Comparison of ENCODE assay signal across 14 cellular contexts in genomic region chr17:78559749-78560368, GRCh38. TPM values are rescaled to one million over a fixed set of nuclear protein-coding genes. Genes with fewer than 3 reads are reported as not detected.
A peak's percentile ranks its signal among the peaks of the same experiment; 100 is the strongest.
DNase-seq lines count a peak whose midpoint lies in the region; ATAC-seq, FAIRE-seq and TF ChIP-seq lines count a peak whose summit lies in the region.
"Had no signal": no experiment of that assay in that cellular context is flagged by ENCODE, and none has a peak within 500 bp of the region (broad histone marks: within the 10 kb centered on the region; RNA-seq: fewer than 3 reads in every experiment).

No MANE protein-coding gene starts in this region.

- POLR2A ChIA-PET in MCF 10A (lab: Yijun Ruan, JAX), result no interaction called here

- DNase-seq in T47D (ENCODE audit: low read depth in 1 of 2, low spot score in 1 of 2) (peak; percentile 54 to 67), MCF 10A (ENCODE audit: unreplicated experiment) (no peak), NCI-H1436 (lab: John Stamatoyannopoulos, UW) (peak; percentile 19), chondrocyte (ENCODE audit: low spot score) (no peak), small intestine (peak; percentile 24), stomach (no peak), SW 1271 (lab: John Stamatoyannopoulos, UW) (no peak)
- DNase-seq: IMR-90, naive B cell, NCI-H1417 treated with DMSO at 0.1 percent for 48 hours, transverse colon had no signal

- H3K4me3 Mint-ChIP-seq in MCF 10A (ENCODE audit: unreplicated experiment) (no peak overlapping the region), chondrocyte (ENCODE audit: unreplicated experiment) (no peak overlapping the region)
- H3K4me3 Mint-ChIP-seq: activated naive CD4-positive, alpha-beta T cell treated with anti-CD3 and anti-CD28 coated beads, Interleukin-2, amount 50 U/mL, for 24 hours; naive B cell had no signal

- no peak for FAIRE-seq in small intestine (lab: Jason Lieb, UNC)

- H3K27me3 Mint-ChIP-seq in MCF 10A (ENCODE audit: insufficient read depth, unreplicated experiment) (peaks cover 18% of the 10 kb centered on the region), chondrocyte (ENCODE audit: low read depth) (no peaks in the 10 kb centered on the region)
- H3K27me3 Mint-ChIP-seq: activated naive CD4-positive, alpha-beta T cell treated with anti-CD3 and anti-CD28 coated beads, Interleukin-2, amount 50 U/mL, for 24 hours had no signal

- H3K9me3 ChIP-seq in small intestine (ENCODE audit: control insufficient read depth, low read depth) (no peaks in the 10 kb centered on the region), stomach (no peaks in the 10 kb centered on the region)
- H3K9me3 ChIP-seq: transverse colon had no signal

- H3K4me3 ChIP-seq in small intestine (ENCODE audit: low read depth in 1 of 2, low read length in 2 of 2), result no peak overlapping the region
- H3K4me3 ChIP-seq in stomach, result no peak overlapping the region
- H3K4me3 ChIP-seq: SJSA1, transverse colon had no signal

- TF ChIP-seq POLR2A in stomach (IDR thresholded peaks at IDR 0.05), result no peak

- no peaks in the 10 kb centered on the region for H3K4me1 ChIP-seq in small intestine (ENCODE audit: control insufficient read depth in 2 of 2, insufficient read depth in 1 of 2, low read depth in 1 of 2, low read length in 1 of 2)
- H3K4me1 ChIP-seq in stomach, result peaks cover 0 to 7% (median 3%) of the 10 kb centered on the region in 4 donors
- H3K4me1 ChIP-seq: SJSA1, transverse colon had no signal

- CTCF ChIA-PET in MCF 10A (lab: Yijun Ruan, JAX), result no interaction called here

- H3K27me3 ChIP-seq in small intestine (ENCODE audit: control insufficient read depth in 2 of 2, insufficient read depth in 2 of 2, low read length in 2 of 2) (no peaks in the 10 kb centered on the region), stomach (peaks cover 0 to 8% (median 0%) of the 10 kb centered on the region in 3 donors)

- H3K27ac ChIP-seq in small intestine (ENCODE audit: low read depth in 1 of 2, low read length in 1 of 2) (no peak overlapping the region), stomach (no peak overlapping the region)
- H3K27ac ChIP-seq: SJSA1, transverse colon had no signal

- TF ChIP-seq EP300 in stomach (IDR thresholded peaks at IDR 0.05), result no peak

- intact Hi-C loops in MCF 10A (cut with micrococcal nuclease) (no loop called here), stomach (cut with DNase I; ENCODE audit: low total_unique reads) (no loop called here)

- no TSS peak for BruUV-seq in MCF 10A (replicated peaks; lab: Mats Ljungman, UMichigan)

- H3K4me1 Mint-ChIP-seq in MCF 10A (ENCODE audit: insufficient read depth, unreplicated experiment), result no peaks in the 10 kb centered on the region
- peaks cover 8% of the 10 kb centered on the region for H3K4me1 Mint-ChIP-seq in chondrocyte (ENCODE audit: low read depth)
- H3K4me1 Mint-ChIP-seq: activated naive CD4-positive, alpha-beta T cell treated with anti-CD3 and anti-CD28 coated beads, Interleukin-2, amount 50 U/mL, for 24 hours; naive B cell had no signal

- WGBS in small intestine, 3 donors, result 25 to 52% (median 34%) methylated on average over 17 of the region's 17 CpGs
- 45 to 60% (median 54%) methylated on average over 17 of the region's 17 CpGs for WGBS in stomach, 5 donors

- no peaks in the 10 kb centered on the region for H3K36me3 Mint-ChIP-seq in MCF 10A (ENCODE audit: insufficient read depth, unreplicated experiment)
- H3K36me3 Mint-ChIP-seq in chondrocyte (ENCODE audit: low read depth), result no peaks in the 10 kb centered on the region
- H3K36me3 Mint-ChIP-seq: activated naive CD4-positive, alpha-beta T cell treated with anti-CD3 and anti-CD28 coated beads, Interleukin-2, amount 50 U/mL, for 24 hours; naive B cell had no signal

- no peaks in the 10 kb centered on the region for H3K9me3 Mint-ChIP-seq in MCF 10A (ENCODE audit: unreplicated experiment)
- no peaks in the 10 kb centered on the region for H3K9me3 Mint-ChIP-seq in chondrocyte (ENCODE audit: low read depth)
- H3K9me3 Mint-ChIP-seq: activated naive CD4-positive, alpha-beta T cell treated with anti-CD3 and anti-CD28 coated beads, Interleukin-2, amount 50 U/mL, for 24 hours; naive B cell had no signal

- no peak for ATAC-seq in HG02610 (IDR thresholded peaks at IDR 0.05; ENCODE audit: unreplicated experiment)

- in situ Hi-C loops in T47D (cut with HindIII; ENCODE audit: low pct_unique_long_range_greater_than_20kb, low sequenced_read_pairs), result no loop called here

- no peak overlapping the region for H3K27ac Mint-ChIP-seq in MCF 10A (ENCODE audit: low read depth, unreplicated experiment)
- no peak overlapping the region for H3K27ac Mint-ChIP-seq in chondrocyte (ENCODE audit: unreplicated experiment)
- H3K27ac Mint-ChIP-seq: activated naive CD4-positive, alpha-beta T cell treated with anti-CD3 and anti-CD28 coated beads, Interleukin-2, amount 50 U/mL, for 24 hours; naive B cell had no signal

- no peak for TF ChIP-seq CTCF in MCF 10A (IDR thresholded peaks at IDR 0.05; ENCODE audit: unreplicated experiment)
- TF ChIP-seq CTCF in chondrocyte (IDR thresholded peaks at IDR 0.05), result peak; percentile 7
- TF ChIP-seq CTCF in stomach (IDR thresholded peaks at IDR 0.05), result peak in 1 of 7 experiments; percentile 18

- H3K36me3 ChIP-seq in small intestine (ENCODE audit: control insufficient read depth in 2 of 2, insufficient read depth in 2 of 2, low read length in 2 of 2) (no peaks in the 10 kb centered on the region), stomach (no peaks in the 10 kb centered on the region)
- H3K36me3 ChIP-seq: SJSA1, transverse colon had no signal

RNA-seq across cellular contexts. Expression of gene DNAH17, which starts 17.3 kb away (rescaled TPM):
- total RNA-seq in MCF 10A (2022) (not detected in 2 replicates), chondrocyte (0.26 to 0.42 TPM (median 0.34 TPM) in 3 replicates), stomach (1 to 10 TPM in 1 of 5 donors, under 1 TPM in 1, not detected in 3; 0.45 to 2.4 TPM)
- polyA plus RNA-seq in small intestine (under 1 TPM in 1 of 3 donors, not detected in 2; 0.57 TPM), stomach (under 1 TPM in 1 of 3 donors, not detected in 2; 0.03 TPM)
- total RNA-seq: IMR-90, SJSA1 had no signal
- polyA plus RNA-seq: IMR-90 had no signal

Comparison
In these comparisons a context has a peak if more than half of its experiments do, and no peak if none do; other contexts are left out.
1. DNase-seq: peak in T47D (2 of 2), NCI-H1436 (single experiment) and small intestine (single experiment); none in MCF 10A (single experiment), chondrocyte (single experiment), stomach (single experiment) and SW 1271 (0 of 2).